Comparison of ENCODE assay signal across 8 cellular contexts in genomic region chr11:130522284-130522961, GRCh38.
DNase-seq lines count a peak whose midpoint lies in the region; ATAC-seq lines count a peak whose summit lies in the region.

No MANE protein-coding gene starts in this region.

- peak overlapping the region; percentile 13 for H3K4me2 ChIP-seq in skeletal muscle satellite cell (ENCODE audit: low read length)

- DNase-seq in HCEC 1CT, result peak; percentile 81
- peak; percentile 64 for DNase-seq in amniotic stem cell (lab: John Stamatoyannopoulos, UW)
- peak; percentile 41 for DNase-seq in iPS DF 4.7 (ENCODE audit: extremely low read depth, low spot score)
- no peak for DNase-seq in activated CD4-positive, alpha-beta T cell treated with anti-CD3 and anti-CD28 coated beads, Interleukin-2, amount 50 U/mL, for 1 hour
- no peak for DNase-seq in NCI-H2081 treated with DMSO at 0.1 percent for 48 hours (lab: John Stamatoyannopoulos, UW)

- peaks cover 24% of the 10 kb centered on the region for H3K4me1 ChIP-seq in skeletal muscle satellite cell (ENCODE audit: control insufficient read depth, insufficient read depth, low read length)

- H3K27me3 ChIP-seq in skeletal muscle satellite cell (ENCODE audit: control insufficient read depth, insufficient read depth, low read length), result peaks cover 2% of the 10 kb centered on the region

- no peak overlapping the region for H3K4me3 ChIP-seq in skeletal muscle satellite cell (ENCODE audit: low read length)

- ATAC-seq in GM18907 (IDR thresholded peaks at IDR 0.05; ENCODE audit: unreplicated experiment) (no peak), GM19463 (IDR thresholded peaks at IDR 0.05; ENCODE audit: unreplicated experiment) (no peak)

- peak overlapping the region; percentile 28 for H3K9ac ChIP-seq in skeletal muscle satellite cell (ENCODE audit: low read depth, low read length)

- H3K36me3 ChIP-seq in skeletal muscle satellite cell (ENCODE audit: insufficient read depth, low read length), result no peaks in the 10 kb centered on the region

- H3K9me3 ChIP-seq in skeletal muscle satellite cell (replicated peaks; ENCODE audit: low read length), result no peaks in the 10 kb centered on the region

Comparison
In these comparisons a context has a peak if more than half of its experiments do, and no peak if none do; other contexts are left out.
1. DNase-seq: peak in HCEC 1CT (single experiment), amniotic stem cell (single experiment) and iPS DF 4.7 (single experiment); none in activated CD4-positive, alpha-beta T cell treated with anti-CD3 and anti-CD28 coated beads, Interleukin-2, amount 50 U/mL, for 1 hour (single experiment) and NCI-H2081 treated with DMSO at 0.1 percent for 48 hours (single experiment).